Comparison of ENCODE assay signal across 8 cellular contexts in the genomic region with DNA sequence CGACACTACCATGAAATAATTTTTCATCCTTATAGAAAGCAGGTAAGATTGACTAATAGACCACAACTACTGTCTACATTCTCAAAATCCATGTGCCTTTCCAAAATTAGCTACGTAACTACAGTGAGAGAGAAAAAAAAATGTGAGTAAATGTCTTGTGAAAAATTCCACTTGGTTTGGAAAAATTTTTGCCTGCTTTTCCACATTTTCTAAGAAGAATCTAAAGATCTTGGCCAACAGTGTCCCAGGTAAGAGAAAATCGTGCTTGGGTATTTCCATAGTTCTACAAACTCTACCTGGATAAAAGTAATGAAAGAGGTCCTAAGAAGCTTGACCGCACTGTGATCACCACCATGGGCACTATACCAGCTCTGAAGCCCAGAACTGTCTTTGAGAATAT. TPM values are rescaled to one million over a fixed set of nuclear protein-coding genes. Genes with fewer than 3 reads are reported as not detected.
DNase-seq lines count a peak whose midpoint lies in the region; ATAC-seq and TF ChIP-seq lines count a peak whose summit lies in the region.

No MANE protein-coding gene starts in this region.

- intact Hi-C loops in mammary epithelial cell (cut with micrococcal nuclease), result loop anchor here (10.0 kb wide), 1 partner anchor 136 kb away; a partner anchor contains a TSS

- dilution Hi-C loops in mammary epithelial cell (cut with HindIII; ENCODE audit: low sequenced_read_pairs), result no loop called here

- H3K27ac Mint-ChIP-seq in IgD-negative memory B cell, result peak overlapping the region in 2 of 3 donors; percentile 98 to 100
- H3K27ac Mint-ChIP-seq in nephron, result peak overlapping the region; percentile 97 to 99 (median 98)

- BruUV-seq in mammary epithelial cell (replicated peaks; lab: Mats Ljungman, UMichigan), result no TSS peak

- H3K4me3 ChIP-seq in ACC112 (ENCODE audit: low read depth, low read length) (peak overlapping the region; percentile 85), mammary epithelial cell (replicated peaks in 1 of 3; ENCODE audit: insufficient read depth in 1 of 3, low read depth in 2 of 3, low read length in 3 of 3) (peak overlapping the region; percentile 77 to 83 (median 81))

- TF ChIP-seq CTCF in mammary epithelial cell (conservative IDR thresholded peaks at IDR 0.05 in 1 of 2, IDR thresholded peaks at IDR 0.05 in 1 of 2; ENCODE audit: extremely low read depth in 1 of 2, insufficient read depth in 1 of 2, low read depth in 1 of 2, low read length in 2 of 2) (no peak), nephron (IDR thresholded peaks at IDR 0.05; ENCODE audit: unreplicated experiment in 3 of 3) (no peak)

- H3K79me2 ChIP-seq in ACC112 (ENCODE audit: control insufficient read depth, insufficient read depth, low read length, unreplicated experiment), result peaks cover 33% of the 10 kb centered on the region
- H3K79me2 ChIP-seq in mammary epithelial cell (ENCODE audit: insufficient read depth, low read length), result peaks cover 34% of the 10 kb centered on the region

- ATAC-seq in HG02981 (IDR thresholded peaks at IDR 0.05; ENCODE audit: unreplicated experiment) (no peak), GM21717 (IDR thresholded peaks at IDR 0.05; ENCODE audit: unreplicated experiment) (no peak)

- H3K4me1 Mint-ChIP-seq in IgD-negative memory B cell, result peaks cover 15 to 34% (median 27%) of the 10 kb centered on the region in 3 donors
- H3K4me1 Mint-ChIP-seq in nephron, result peaks cover 23% of the 10 kb centered on the region

- peaks cover 9% of the 10 kb centered on the region for H3K4me1 ChIP-seq in ACC112 (ENCODE audit: control insufficient read depth, insufficient read depth, low read length, unreplicated experiment)
- H3K4me1 ChIP-seq in mammary epithelial cell (ENCODE audit: insufficient read depth, low read length), result peaks cover 13% of the 10 kb centered on the region

- H4K20me1 ChIP-seq in mammary epithelial cell (ENCODE audit: insufficient read depth, low read length), result no peaks in the 10 kb centered on the region

- no peaks in the 10 kb centered on the region for H3K9me3 ChIP-seq in mammary epithelial cell (replicated peaks; ENCODE audit: insufficient read depth, low read length)

- H3K9ac ChIP-seq in mammary epithelial cell (ENCODE audit: insufficient read depth, low read length), result peak overlapping the region; percentile 98

- 35% methylated on average over 4 of the region's 4 CpGs for WGBS in mammary epithelial cell (ENCODE audit: low coverage, missing lambda C conversion rate)

- no peaks in the 10 kb centered on the region for H3K27me3 ChIP-seq in ACC112 (ENCODE audit: insufficient read depth, low read length)
- H3K27me3 ChIP-seq in mammary epithelial cell (ENCODE audit: insufficient read depth, low read length), result no peaks in the 10 kb centered on the region

- H3K27ac ChIP-seq in ACC112 (ENCODE audit: low read depth, low read length) (peak overlapping the region; percentile 83; the same call in 1 of the 2 replicates), mammary epithelial cell (ENCODE audit: insufficient read depth, low read depth, low read length) (peak overlapping the region; percentile 99)

- in situ Hi-C loops in mammary epithelial cell (cut with MboI; ENCODE audit: low sequenced_read_pairs in 2 of 2), result loop anchor here (25.0 kb wide), 1 partner anchor 418 kb away; a partner anchor contains a TSS

- CTCF ChIA-PET in mammary epithelial cell (lab: Charles Lee; ENCODE audit: low non-redundant PET), result no interaction called here

- H3K36me3 ChIP-seq in ACC112 (ENCODE audit: insufficient read depth, low read length) (no peaks in the 10 kb centered on the region), mammary epithelial cell (ENCODE audit: insufficient read depth, low read length) (no peaks in the 10 kb centered on the region)

- H3K4me2 ChIP-seq in mammary epithelial cell (ENCODE audit: insufficient read depth, low read depth, low read length), result peak overlapping the region; percentile 91

- H3K4me3 Mint-ChIP-seq in IgD-negative memory B cell, result peak overlapping the region; percentile 98 to 99 (median 98)
- peak overlapping the region; percentile 91 to 99 (median 98) for H3K4me3 Mint-ChIP-seq in nephron

- peaks cover 3% of the 10 kb centered on the region for H3K36me3 Mint-ChIP-seq in IgD-negative memory B cell
- H3K36me3 Mint-ChIP-seq in nephron (ENCODE audit: low read depth), result no peaks in the 10 kb centered on the region

- H3K27me3 Mint-ChIP-seq in IgD-negative memory B cell (no peaks in the 10 kb centered on the region), nephron (ENCODE audit: low read depth) (no peaks in the 10 kb centered on the region)

- H2AFZ ChIP-seq in ACC112 (ENCODE audit: low read length, unreplicated experiment), result no peak overlapping the region
- H2AFZ ChIP-seq in mammary epithelial cell (ENCODE audit: low read depth, low read length), result peak overlapping the region; percentile 67

- H3K9me3 Mint-ChIP-seq in IgD-negative memory B cell, result no peaks in the 10 kb centered on the region
- no peaks in the 10 kb centered on the region for H3K9me3 Mint-ChIP-seq in nephron

- DNase-seq in mammary epithelial cell, result no peak
- no peak for DNase-seq in NCI-H446 treated with DMSO at 0.1 percent for 48 hours (lab: John Stamatoyannopoulos, UW)
- DNase-seq in activated CD8-positive, alpha-beta memory T cell treated with anti-CD3 and anti-CD28 coated beads, Interleukin-2, amount 50 U/mL, for 4 hours, result no peak

RNA-seq across cellular contexts. Expression of a gene that starts 1.4 kb away (rescaled TPM):
- polyA plus RNA-seq in IgD-negative memory B cell (8.1 TPM), mammary epithelial cell (13.0 TPM)
- 10 to 100 TPM; 29.4 to 30.2 TPM for total RNA-seq in mammary epithelial cell
- 28.2 TPM for polyA minus RNA-seq in mammary epithelial cell

RNA-seq across cellular contexts. Expression of a gene that starts 6.6 kb away (rescaled TPM):
- polyA plus RNA-seq in IgD-negative memory B cell, result 8.2 TPM
- total RNA-seq in mammary epithelial cell, result 10 to 100 TPM; 14.7 to 20.7 TPM
- 4.7 TPM for polyA plus RNA-seq in mammary epithelial cell
- polyA minus RNA-seq in mammary epithelial cell, result 3.6 TPM
